Comparison of ENCODE assay signal across 14 cellular contexts in genomic region chr1:61642475-61643232, GRCh38.
A peak's percentile ranks its signal among the peaks of the same experiment; 100 is the strongest.
DNase-seq lines count a peak whose midpoint lies in the region; ATAC-seq, FAIRE-seq and TF ChIP-seq lines count a peak whose summit lies in the region.
"Had no signal": no experiment of that assay in that cellular context is flagged by ENCODE, and none has a peak within 500 bp of the region (broad histone marks: within the 10 kb centered on the region; RNA-seq: fewer than 3 reads in every experiment).

No MANE protein-coding gene starts in this region.

- POLR2A ChIA-PET in MCF 10A (lab: Yijun Ruan, JAX) = no interaction called here

- TF ChIP-seq CTCF in MCF 10A (IDR thresholded peaks at IDR 0.05; ENCODE audit: unreplicated experiment) (no peak), coronary artery (IDR thresholded peaks at IDR 0.05) (no peak), tibial artery (IDR thresholded peaks at IDR 0.05) (no peak)

- H3K27ac ChIP-seq in coronary artery = peak overlapping the region; percentile 86 to 88
- peak overlapping the region; percentile 84 to 90 for H3K27ac ChIP-seq in tibial artery
- H3K27ac ChIP-seq: KMS-11 had no signal

- no peak overlapping the region for H3K27ac Mint-ChIP-seq in MCF 10A (ENCODE audit: low read depth, unreplicated experiment)
- H3K27ac Mint-ChIP-seq: CD4-positive, alpha-beta memory T cell had no signal

- DNase-seq in T47D (ENCODE audit: low read depth in 1 of 2, low spot score in 1 of 2) (peak; percentile 41 to 99), MCF 10A (ENCODE audit: unreplicated experiment) (no peak), NCI-H2196 (lab: John Stamatoyannopoulos, UW; ENCODE audit: unreplicated experiment) (peak; percentile 69), coronary artery (ENCODE audit: low spot score) (no peak), tibial artery (no peak), SW480 (ENCODE audit: low spot score) (no peak), GM19239 (ENCODE audit: insufficient read length, low spot score) (no peak)
- DNase-seq: cerebellar nuclear complex, NCI-H1436, SW 1271 had no signal

- CTCF ChIA-PET in MCF 10A (lab: Yijun Ruan, JAX) = interaction anchor here (0.6 to 2.7 kb wide), 3 partner anchors 19 to 663 kb away, joined by 3 to 10 read pairs (median 3); no protein-coding TSS in a partner anchor

- H3K9me3 ChIP-seq in tibial artery = no peaks in the 10 kb centered on the region
- H3K9me3 ChIP-seq: ovary had no signal

- H3K4me1 Mint-ChIP-seq in MCF 10A (ENCODE audit: insufficient read depth, unreplicated experiment) = peaks cover 16% of the 10 kb centered on the region

- H3K4me3 ChIP-seq in coronary artery (no peak overlapping the region), tibial artery (no peak overlapping the region)
- H3K4me3 ChIP-seq: ovary had no signal

- in situ Hi-C loops in T47D (cut with HindIII; ENCODE audit: low pct_unique_long_range_greater_than_20kb, low sequenced_read_pairs) = no loop called here

- no peaks in the 10 kb centered on the region for H3K36me3 ChIP-seq in tibial artery
- H3K36me3 ChIP-seq: ovary had no signal

- no peak for ATAC-seq in HG02623 (IDR thresholded peaks at IDR 0.05; ENCODE audit: unreplicated experiment)

- no peaks in the 10 kb centered on the region for H3K36me3 Mint-ChIP-seq in MCF 10A (ENCODE audit: insufficient read depth, unreplicated experiment)
- H3K36me3 Mint-ChIP-seq: CD4-positive, alpha-beta memory T cell had no signal

- intact Hi-C loops in MCF 10A (cut with micrococcal nuclease) = loop anchor here (1.0 kb wide), 1 partner anchor 12 kb away; no protein-coding TSS in a partner anchor
- intact Hi-C loops in tibial artery (cut with DNase I; ENCODE audit: low total_unique reads) = loop anchor here (10.0 kb wide), 2 partner anchors 188 to 598 kb away; no protein-coding TSS in a partner anchor

- no peaks in the 10 kb centered on the region for H3K27me3 ChIP-seq in tibial artery
- H3K27me3 ChIP-seq: ovary had no signal

- peaks cover 0 to 50% (median 34%) of the 10 kb centered on the region in 4 donors for H3K4me1 ChIP-seq in tibial artery

- no TSS peak for BruUV-seq in MCF 10A (replicated peaks; lab: Mats Ljungman, UMichigan)

- H3K9me3 Mint-ChIP-seq in MCF 10A (ENCODE audit: unreplicated experiment) = no peaks in the 10 kb centered on the region
- H3K9me3 Mint-ChIP-seq: CD4-positive, alpha-beta memory T cell had no signal

- no peak overlapping the region for H3K4me3 Mint-ChIP-seq in MCF 10A (ENCODE audit: unreplicated experiment)

- no peaks in the 10 kb centered on the region for H3K27me3 Mint-ChIP-seq in MCF 10A (ENCODE audit: insufficient read depth, unreplicated experiment)

- no peak for FAIRE-seq in GM19239 (lab: Jason Lieb, UNC)

Comparison
In these comparisons a context has a peak if more than half of its experiments do, and no peak if none do; other contexts are left out.
1. DNase-seq: peak in T47D (2 of 2) and NCI-H2196 (single experiment); none in MCF 10A (single experiment), coronary artery (single experiment), tibial artery (0 of 2), SW480 (single experiment) and GM19239 (single experiment).